Comparison of ENCODE assay signal across 19 cellular contexts in genomic region chr2:227703961-227704360, GRCh38. TPM values are rescaled to one million over a fixed set of nuclear protein-coding genes. Genes with fewer than 3 reads are reported as not detected.
DNase-seq lines count a peak whose midpoint lies in the region; FAIRE-seq and TF ChIP-seq lines count a peak whose summit lies in the region.
"Had no signal": no experiment of that assay in that cellular context is flagged by ENCODE, and none has a peak within 500 bp of the region (broad histone marks: within the 10 kb centered on the region; RNA-seq: fewer than 3 reads in every experiment).

No MANE protein-coding gene starts in this region.

- intact Hi-C loops in MCF 10A (cut with micrococcal nuclease): no loop called here
- intact Hi-C loops in breast epithelium (cut with DNase I; ENCODE audit: low total_unique reads): no loop called here

- no peaks in the 10 kb centered on the region for H3F3A ChIP-seq in smooth muscle cell (ENCODE audit: low read depth)

- TF ChIP-seq CTCF in MCF 10A (IDR thresholded peaks at IDR 0.05; ENCODE audit: unreplicated experiment) (no peak), breast epithelium (IDR thresholded peaks at IDR 0.05) (no peak), astrocyte (IDR thresholded peaks at IDR 0.05; ENCODE audit: insufficient read depth, low read depth, low read length) (no peak), GM13977 (IDR thresholded peaks at IDR 0.05; ENCODE audit: extremely low read depth, insufficient read depth, missing control alignments) (no peak), smooth muscle cell (IDR thresholded peaks at IDR 0.05; ENCODE audit: borderline replicate concordance, insufficient read depth, poor library complexity, severe bottlenecking) (no peak)

- H4K20me1 ChIP-seq in astrocyte (ENCODE audit: insufficient read depth, low read length) (no peaks in the 10 kb centered on the region), smooth muscle cell (ENCODE audit: low read depth) (no peaks in the 10 kb centered on the region)

- H2AFZ ChIP-seq in astrocyte (ENCODE audit: low read depth, low read length) (no peak overlapping the region), smooth muscle cell (ENCODE audit: low read depth) (no peak overlapping the region)

- TF ChIP-seq POLR2A in breast epithelium (IDR thresholded peaks at IDR 0.05): no peak
- no peak for TF ChIP-seq POLR2A in GM12892 (IDR thresholded peaks at IDR 0.05; ENCODE audit: low read depth, low read length)

- in situ Hi-C loops in GM13977 (cut with MboI; ENCODE audit: low pct_unique_long_range_greater_than_20kb, low sequenced_read_pairs, unreplicated experiment): no loop called here

- H3K4me3 Mint-ChIP-seq in MCF 10A (ENCODE audit: unreplicated experiment) (no peak overlapping the region), astrocyte (ENCODE audit: unreplicated experiment) (no peak overlapping the region)
- H3K4me3 Mint-ChIP-seq: activated CD4-positive, alpha-beta T cell treated with anti-CD3 and anti-CD28 coated beads for 36 hours; activated T-cell treated with anti-CD3 and anti-CD28 coated beads, Interleukin-2, amount 50 U/mL, for 72 hours; neural crest cell; T-helper 1 cell treated with Interleukin-12 subunit alpha and Interleukin-12 subunit beta and Interleukin-4 antibody, amounts not matched to agents 30 μg/mL and 1 μg/mL, for 36 hours had no signal

- H3K4me3 ChIP-seq in breast epithelium (no peak overlapping the region), astrocyte (ENCODE audit: insufficient read depth, low read depth, low read length) (no peak overlapping the region), smooth muscle cell (no peak overlapping the region)

- H3K27ac ChIP-seq in breast epithelium: no peak overlapping the region
- no peak overlapping the region for H3K27ac ChIP-seq in astrocyte (ENCODE audit: low read depth, low read length)
- no peak overlapping the region for H3K27ac ChIP-seq in smooth muscle cell (ENCODE audit: low read depth)

- H3K4me1 Mint-ChIP-seq in MCF 10A (ENCODE audit: insufficient read depth, unreplicated experiment) (peaks cover 16% of the 10 kb centered on the region), astrocyte (ENCODE audit: low read depth, unreplicated experiment) (peaks cover 3% of the 10 kb centered on the region)
- H3K4me1 Mint-ChIP-seq: activated CD4-positive, alpha-beta T cell treated with anti-CD3 and anti-CD28 coated beads for 36 hours; neural crest cell had no signal

- H3K36me3 ChIP-seq in breast epithelium: no peaks in the 10 kb centered on the region
- no peaks in the 10 kb centered on the region for H3K36me3 ChIP-seq in astrocyte (ENCODE audit: insufficient read depth, low read length)
- no peaks in the 10 kb centered on the region for H3K36me3 ChIP-seq in smooth muscle cell (ENCODE audit: low read depth)

- H3K4me1 ChIP-seq in breast epithelium (no peaks in the 10 kb centered on the region), astrocyte (ENCODE audit: insufficient read depth, low read length) (no peaks in the 10 kb centered on the region), smooth muscle cell (ENCODE audit: low read depth) (no peaks in the 10 kb centered on the region)

- no TSS peak for BruUV-seq in MCF 10A (replicated peaks; lab: Mats Ljungman, UMichigan)

- H3K27ac Mint-ChIP-seq in MCF 10A (ENCODE audit: low read depth, unreplicated experiment): no peak overlapping the region
- H3K27ac Mint-ChIP-seq in astrocyte (ENCODE audit: unreplicated experiment): no peak overlapping the region
- H3K27ac Mint-ChIP-seq: activated CD4-positive, alpha-beta T cell treated with anti-CD3 and anti-CD28 coated beads for 36 hours; activated T-cell treated with anti-CD3 and anti-CD28 coated beads, Interleukin-2, amount 50 U/mL, for 72 hours; T-helper 1 cell treated with Interleukin-12 subunit alpha and Interleukin-12 subunit beta and Interleukin-4 antibody, amounts not matched to agents 30 μg/mL and 1 μg/mL, for 36 hours had no signal

- no peaks in the 10 kb centered on the region for H3K79me2 ChIP-seq in astrocyte (ENCODE audit: insufficient read depth, low read length)
- no peaks in the 10 kb centered on the region for H3K79me2 ChIP-seq in smooth muscle cell (ENCODE audit: low read depth)

- no peak for FAIRE-seq in astrocyte (lab: Jason Lieb, UNC)
- FAIRE-seq in urothelium cell line (lab: Jason Lieb, UNC): no peak
- no peak for FAIRE-seq in GM12892 (lab: Jason Lieb, UNC)
- FAIRE-seq: small intestine had no signal

- CTCF ChIA-PET in MCF 10A (lab: Yijun Ruan, JAX): interaction anchor here (0.5 kb wide), 1 partner anchor 1569 kb away, joined by 4 read pairs; no protein-coding TSS in a partner anchor

- H3K27me3 ChIP-seq in breast epithelium (no peaks in the 10 kb centered on the region), astrocyte (ENCODE audit: insufficient read depth, low read length) (no peaks in the 10 kb centered on the region), smooth muscle cell (ENCODE audit: low read depth) (no peaks in the 10 kb centered on the region)

- H3K9ac ChIP-seq in astrocyte (ENCODE audit: low read length): no peak overlapping the region
- no peak overlapping the region for H3K9ac ChIP-seq in smooth muscle cell (ENCODE audit: low read depth)

- H3K27me3 Mint-ChIP-seq in MCF 10A (ENCODE audit: insufficient read depth, unreplicated experiment) (no peaks in the 10 kb centered on the region), astrocyte (ENCODE audit: low read depth, unreplicated experiment) (peaks cover 2% of the 10 kb centered on the region)

- H3K9me3 Mint-ChIP-seq in MCF 10A (ENCODE audit: unreplicated experiment): no peaks in the 10 kb centered on the region
- no peaks in the 10 kb centered on the region for H3K9me3 Mint-ChIP-seq in astrocyte (ENCODE audit: unreplicated experiment)
- H3K9me3 Mint-ChIP-seq: activated T-cell treated with anti-CD3 and anti-CD28 coated beads, Interleukin-2, amount 50 U/mL, for 72 hours; neural crest cell; T-helper 1 cell treated with Interleukin-12 subunit alpha and Interleukin-12 subunit beta and Interleukin-4 antibody, amounts not matched to agents 30 μg/mL and 1 μg/mL, for 36 hours had no signal

- peak; percentile 74 for DNase-seq in MCF 10A (ENCODE audit: unreplicated experiment)
- no peak for DNase-seq in breast epithelium (ENCODE audit: low spot score in 2 of 2)
- DNase-seq in astrocyte (ENCODE audit: low read depth): peak; percentile 22
- DNase-seq in islet precursor cell: peak; percentile 61
- DNase-seq in urothelium cell line (ENCODE audit: low spot score): peak; percentile 51
- no peak for DNase-seq in GM12892 (ENCODE audit: insufficient read length)
- DNase-seq in GM13977 (ENCODE audit: low spot score): no peak
- no peak for DNase-seq in smooth muscle cell (lab: John Stamatoyannopoulos, UW; ENCODE audit: unreplicated experiment)
- DNase-seq: 8988T; activated CD4-positive, alpha-beta T cell treated with anti-CD3 and anti-CD28 coated beads for 36 hours; activated T-cell treated with anti-CD3 and anti-CD28 coated beads, Interleukin-2, amount 50 U/mL, for 72 hours; anterior cingulate cortex; glutamatergic neuron; NCI-H1105 treated with DMSO at 0.1 percent for 48 hours; NCI-H524; substantia nigra had no signal

- H3K9me3 ChIP-seq in breast epithelium (no peaks in the 10 kb centered on the region), astrocyte (ENCODE audit: insufficient read depth, low read depth, low read length) (no peaks in the 10 kb centered on the region), smooth muscle cell (replicated peaks; ENCODE audit: low read depth) (no peaks in the 10 kb centered on the region)

- 76% methylated on average over 3 of the region's 3 CpGs for WGBS in smooth muscle cell (ENCODE audit: low lambda C conversion rate)

- no peak overlapping the region for H3K4me2 ChIP-seq in astrocyte (ENCODE audit: low read length)
- H3K4me2 ChIP-seq in smooth muscle cell: no peak overlapping the region

- POLR2A ChIA-PET in MCF 10A (lab: Yijun Ruan, JAX): interaction anchor here (0.8 to 1.2 kb wide), 2 partner anchors 62 to 109 kb away, joined by 3 read pairs; no protein-coding TSS in a partner anchor

- H3K36me3 Mint-ChIP-seq in MCF 10A (ENCODE audit: insufficient read depth, unreplicated experiment) (no peaks in the 10 kb centered on the region), astrocyte (ENCODE audit: low read depth, unreplicated experiment) (no peaks in the 10 kb centered on the region)

RNA-seq across cellular contexts. Expression of gene SLC19A3, which starts 13.9 kb away (rescaled TPM):
- total RNA-seq in MCF 10A (2022) (not detected in 2 replicates), breast epithelium (100 to 1,000 TPM in 1 of 3 donors, 10 to 100 TPM in 2; 29.9 to 278 (median 46.9) TPM), astrocyte (0.12 and 0.14 TPM in 2 replicates), smooth muscle cell (5.0 and 7.2 TPM in 2 replicates)
- not detected for polyA plus RNA-seq in GM12892 (2012; ENCODE audit: missing spikeins)
- polyA plus RNA-seq in smooth muscle cell: 3.5 and 4.5 TPM in 2 replicates
- total RNA-seq: activated CD4-positive, alpha-beta T cell treated with anti-CD3 and anti-CD28 coated beads for 36 hours; activated T-cell treated with anti-CD3 and anti-CD28 coated beads, Interleukin-2, amount 50 U/mL, for 72 hours had no signal

RNA-seq across cellular contexts. Expression of gene SCYGR6, which starts 20.6 kb away (rescaled TPM):
- not detected in 2 replicates for total RNA-seq in MCF 10A (2022)
- not detected for total RNA-seq in breast epithelium
- total RNA-seq in astrocyte: not detected in 2 replicates
- not detected for polyA plus RNA-seq in GM12892 (2012; ENCODE audit: missing spikeins)
- total RNA-seq in smooth muscle cell: not detected in 2 replicates
- not detected in 2 replicates for polyA plus RNA-seq in smooth muscle cell
- total RNA-seq: activated CD4-positive, alpha-beta T cell treated with anti-CD3 and anti-CD28 coated beads for 36 hours; activated T-cell treated with anti-CD3 and anti-CD28 coated beads, Interleukin-2, amount 50 U/mL, for 72 hours; neural crest cell had no signal
- polyA plus RNA-seq: small intestine had no signal

RNA-seq across cellular contexts. Expression of gene SCYGR7, which starts 24.2 kb away (rescaled TPM):
- total RNA-seq in MCF 10A (2022): not detected in 2 replicates
- not detected for total RNA-seq in breast epithelium
- not detected in 2 replicates for total RNA-seq in astrocyte
- not detected for polyA plus RNA-seq in GM12892 (2012; ENCODE audit: missing spikeins)
- total RNA-seq in smooth muscle cell: not detected in 2 replicates
- polyA plus RNA-seq in smooth muscle cell: not detected in 2 replicates
- total RNA-seq: activated CD4-positive, alpha-beta T cell treated with anti-CD3 and anti-CD28 coated beads for 36 hours; activated T-cell treated with anti-CD3 and anti-CD28 coated beads, Interleukin-2, amount 50 U/mL, for 72 hours; neural crest cell had no signal
- polyA plus RNA-seq: small intestine had no signal

RNA-seq across cellular contexts. Expression of gene SCYGR5, which starts 37.4 kb away (rescaled TPM):
- total RNA-seq in MCF 10A (2022) (not detected in 2 replicates), breast epithelium (not detected), astrocyte (not detected in 2 replicates), smooth muscle cell (not detected in 2 replicates)
- polyA plus RNA-seq in GM12892 (2012; ENCODE audit: missing spikeins): not detected
- not detected in 2 replicates for polyA plus RNA-seq in smooth muscle cell
- total RNA-seq: activated CD4-positive, alpha-beta T cell treated with anti-CD3 and anti-CD28 coated beads for 36 hours; activated T-cell treated with anti-CD3 and anti-CD28 coated beads, Interleukin-2, amount 50 U/mL, for 72 hours; neural crest cell had no signal
- polyA plus RNA-seq: small intestine had no signal

RNA-seq across cellular contexts. Expression of gene SCYGR8, which starts 41.7 kb away (rescaled TPM):
- total RNA-seq in MCF 10A (2022) (not detected in 2 replicates), breast epithelium (not detected), astrocyte (not detected in 2 replicates), smooth muscle cell (not detected in 2 replicates)
- polyA plus RNA-seq in GM12892 (2012; ENCODE audit: missing spikeins): not detected
- polyA plus RNA-seq in smooth muscle cell: not detected in 2 replicates
- total RNA-seq: activated CD4-positive, alpha-beta T cell treated with anti-CD3 and anti-CD28 coated beads for 36 hours; activated T-cell treated with anti-CD3 and anti-CD28 coated beads, Interleukin-2, amount 50 U/mL, for 72 hours; neural crest cell had no signal
- polyA plus RNA-seq: small intestine had no signal

Comparison
In these comparisons a context has a peak if more than half of its experiments do, and no peak if none do; other contexts are left out.
1. DNase-seq: peak in MCF 10A (single experiment), astrocyte (single experiment), islet precursor cell (single experiment) and urothelium cell line (single experiment); none in breast epithelium (0 of 2), GM12892 (single experiment), GM13977 (single experiment) and smooth muscle cell (single experiment).